14 cellular contexts compared by ENCODE assay signal in genomic region chr5:43233946-43234345, GRCh38. TPM values are rescaled to one million over a fixed set of nuclear protein-coding genes. Genes with fewer than 3 reads are reported as not detected.
DNase-seq lines count a peak whose midpoint lies in the region; ATAC-seq and TF ChIP-seq lines count a peak whose summit lies in the region.
"Had no signal": no experiment of that assay in that cellular context is flagged by ENCODE, and none has a peak within 500 bp of the region (broad histone marks: within the 10 kb centered on the region; RNA-seq: fewer than 3 reads in every experiment).

No MANE protein-coding gene starts in this region.

- DNase-seq in DMS53 (lab: John Stamatoyannopoulos, UW) (peak; percentile 26), AG20443 (ENCODE audit: low spot score) (no peak), COLO829 (ENCODE audit: low spot score) (no peak), lower leg skin (ENCODE audit: low spot score in 2 of 2) (no peak), NCI-H146 treated with DMSO at 0.1 percent for 48 hours (lab: John Stamatoyannopoulos, UW; ENCODE audit: unreplicated experiment) (no peak)
- DNase-seq: activated CD4-positive, CD25-positive, alpha-beta regulatory T cell treated with anti-CD3 and anti-CD28 coated beads, Interleukin-2, amount 50 U/mL, for 72 hours; activated gamma-delta T cell treated with Interleukin-2 at 50 U/mL for 16 hours; hypothalamus; NK-92 treated with Interleukin-12 subunit alpha and Interleukin-12 subunit beta, amount 100 ng/mL, for 24 hours had no signal

- intact Hi-C loops in lower leg skin (cut with DNase I; ENCODE audit: low total_unique reads) = no loop called here

- ATAC-seq in GM18868 (IDR thresholded peaks at IDR 0.05; ENCODE audit: unreplicated experiment) (peak; percentile 87), GM21825 (IDR thresholded peaks at IDR 0.05; ENCODE audit: unreplicated experiment) (peak; percentile 67), HG03342 (IDR thresholded peaks at IDR 0.05; ENCODE audit: unreplicated experiment) (peak; percentile 81)

- no peak for TF ChIP-seq POLR2A in lower leg skin (IDR thresholded peaks at IDR 0.05)

- no peak for TF ChIP-seq CTCF in lower leg skin (IDR thresholded peaks at IDR 0.05)

- H3K4me3 ChIP-seq in lower leg skin (ENCODE audit: low read depth, poor library complexity, severe bottlenecking) = no peak overlapping the region
- H3K4me3 ChIP-seq: SK-N-MC had no signal

- 72 to 79% methylated on average over 3 of the region's 3 CpGs for WGBS in lower leg skin, 2 donors

RNA-seq across cellular contexts. Expression of gene NIM1K, which starts 41.9 kb away (rescaled TPM):
- total RNA-seq in lower leg skin = 1 to 10 TPM in 1 of 4 donors, under 1 TPM in 2, not detected in 1; 0.44 to 2.5 (median 0.65) TPM
- total RNA-seq: lung microvascular endothelial cell had no signal
